19 cellular contexts compared by ENCODE assay signal in the genomic region with DNA sequence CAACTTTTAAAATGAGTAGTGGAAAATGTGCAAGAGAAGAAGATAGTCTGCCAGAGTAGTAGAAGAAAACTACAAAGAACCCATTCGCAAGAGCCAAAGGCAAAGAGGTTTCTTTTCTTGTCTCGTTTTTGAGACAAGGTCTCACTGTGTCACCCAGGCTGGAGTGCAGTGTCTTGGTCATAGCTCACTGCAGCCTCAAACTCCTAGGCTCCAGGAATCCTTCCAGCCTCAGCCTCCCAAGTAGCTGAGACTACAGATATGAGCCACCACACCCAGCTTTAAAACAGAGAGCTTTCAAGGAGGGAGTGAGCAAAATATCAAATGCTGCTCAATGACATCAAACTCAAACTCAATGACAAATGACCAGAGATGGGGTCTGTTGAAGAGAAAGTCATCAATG. TPM values are rescaled to one million over a fixed set of nuclear protein-coding genes. Genes with fewer than 3 reads are reported as not detected.
"Had no signal": no experiment of that assay in that cellular context is flagged by ENCODE, and none has a peak within 500 bp of the region (broad histone marks: within the 10 kb centered on the region; RNA-seq: fewer than 3 reads in every experiment).

No MANE protein-coding gene starts in this region.

- FAIRE-seq: endothelial cell of umbilical vein, kidney had no signal

- H3K27ac Mint-ChIP-seq: activated naive CD8-positive, alpha-beta T cell treated with anti-CD3 and anti-CD28 coated beads, Interleukin-2, amount 10 ng/mL, durations not matched to agents 7 days and 5 days; nephron; WTC11 had no signal

- H3K4me1 ChIP-seq: esophagus muscularis mucosa, gastroesophageal sphincter, heart left ventricle had no signal

- H3K4me1 Mint-ChIP-seq: nephron, WTC11 had no signal

- DNase-seq: activated naive CD8-positive, alpha-beta T cell treated with anti-CD3 and anti-CD28 coated beads, Interleukin-2, amount 10 ng/mL, durations not matched to agents 7 days and 5 days; body of pancreas; dermis blood vessel endothelial cell; effector memory CD4-positive, alpha-beta T cell; heart left ventricle; kidney; posterior cingulate gyrus; spleen had no signal

- H3K4me3 ChIP-seq: body of pancreas, esophagus muscularis mucosa, gastroesophageal sphincter, heart left ventricle, lung, SK-N-MC, spleen had no signal

- ATAC-seq: body of pancreas, gastroesophageal sphincter, heart left ventricle, left lobe of liver, WTC11 had no signal

- H3K27ac ChIP-seq: body of pancreas, esophagus muscularis mucosa, gastroesophageal sphincter, heart left ventricle, SK-N-MC, spleen had no signal

- H3K4me3 Mint-ChIP-seq: activated naive CD8-positive, alpha-beta T cell treated with anti-CD3 and anti-CD28 coated beads, Interleukin-2, amount 10 ng/mL, durations not matched to agents 7 days and 5 days; nephron; WTC11 had no signal

- H3K27me3 ChIP-seq: body of pancreas, esophagus muscularis mucosa, gastroesophageal sphincter, heart left ventricle, spleen had no signal

- H3K36me3 Mint-ChIP-seq: WTC11 had no signal

- H3K9me3 Mint-ChIP-seq: WTC11 had no signal

- H3K36me3 ChIP-seq: esophagus muscularis mucosa, gastroesophageal sphincter, heart left ventricle, spleen had no signal

RNA-seq across cellular contexts. Expression of a gene that starts 9.5 kb away (rescaled TPM):
- total RNA-seq: cardiac septum, dermis blood vessel endothelial cell, endothelial cell of umbilical vein, esophagus muscularis mucosa, gastroesophageal sphincter, heart left ventricle, renal cortical epithelial cell, WTC11 had no signal
- polyA plus RNA-seq: endothelial cell of umbilical vein, heart left ventricle had no signal

RNA-seq across cellular contexts. Expression of a gene that starts 40.9 kb away (rescaled TPM):
- total RNA-seq: activated naive CD8-positive, alpha-beta T cell treated with anti-CD3 and anti-CD28 coated beads, Interleukin-2, amount 10 ng/mL, durations not matched to agents 7 days and 5 days; body of pancreas; cardiac septum; dermis blood vessel endothelial cell; endothelial cell of umbilical vein; esophagus muscularis mucosa; gastroesophageal sphincter; heart left ventricle; kidney; left lobe of liver; renal cortical epithelial cell; spleen; ureter; WTC11 had no signal
- polyA plus RNA-seq: endothelial cell of umbilical vein, heart left ventricle, spleen had no signal
